In genomic region chr5:13115476-13115875, GRCh38 we compare ENCODE assay signal across 21 cellular contexts.
DNase-seq lines count a peak whose midpoint lies in the region; ATAC-seq and TF ChIP-seq lines count a peak whose summit lies in the region.
"Had no signal": no experiment of that assay in that cellular context is flagged by ENCODE, and none has a peak within 500 bp of the region (broad histone marks: within the 10 kb centered on the region; RNA-seq: fewer than 3 reads in every experiment).

No MANE protein-coding gene starts in this region.

- H3K36me3 ChIP-seq in breast epithelium = no peaks in the 10 kb centered on the region
- no peaks in the 10 kb centered on the region for H3K36me3 ChIP-seq in mammary epithelial cell (ENCODE audit: insufficient read depth, low read length)
- H3K36me3 ChIP-seq in testis (ENCODE audit: low read depth, missing control alignments) = no peaks in the 10 kb centered on the region
- H3K36me3 ChIP-seq: BLaER1 had no signal

- POLR2A ChIA-PET in MCF 10A (lab: Yijun Ruan, JAX) = interaction anchor here (0.6 kb wide), 1 partner anchor 336 kb away, joined by 3 read pairs; no protein-coding TSS in a partner anchor

- 32% methylated on average over 1 of the region's 1 CpG for WGBS in mammary epithelial cell (ENCODE audit: low coverage, missing lambda C conversion rate)
- 81 to 86% methylated on average over 1 of the region's 1 CpG for WGBS in testis, 2 donors

- no peaks in the 10 kb centered on the region for H3K36me3 Mint-ChIP-seq in MCF 10A (ENCODE audit: insufficient read depth, unreplicated experiment)
- H3K36me3 Mint-ChIP-seq: CD14-positive monocyte; CD8-positive, alpha-beta T cell; IgD-negative memory B cell had no signal

- H3K9ac ChIP-seq in mammary epithelial cell (ENCODE audit: insufficient read depth, low read length) = no peak overlapping the region
- H3K9ac ChIP-seq: BLaER1 had no signal

- no peak for TF ChIP-seq POLR2A in breast epithelium (IDR thresholded peaks at IDR 0.05)
- TF ChIP-seq POLR2A in testis (IDR thresholded peaks at IDR 0.05) = no peak

- H3K4me3 Mint-ChIP-seq in MCF 10A (ENCODE audit: unreplicated experiment) = no peak overlapping the region
- H3K4me3 Mint-ChIP-seq: CD14-positive monocyte; CD8-positive, alpha-beta T cell; GM23338; HFFc6; IgD-negative memory B cell had no signal

- no peaks in the 10 kb centered on the region for H3K27me3 Mint-ChIP-seq in MCF 10A (ENCODE audit: insufficient read depth, unreplicated experiment)
- H3K27me3 Mint-ChIP-seq: IgD-negative memory B cell had no signal

- intact Hi-C loops in MCF 10A (cut with micrococcal nuclease) = no loop called here
- intact Hi-C loops in breast epithelium (cut with DNase I; ENCODE audit: low total_unique reads) = no loop called here
- intact Hi-C loops in mammary epithelial cell (cut with micrococcal nuclease) = no loop called here
- intact Hi-C loops in sciatic nerve (cut with DNase I) = no loop called here
- intact Hi-C loops in testis (cut with DNase I; ENCODE audit: low total_unique reads) = no loop called here

- DNase-seq in MCF 10A (ENCODE audit: unreplicated experiment) (peak; percentile 19), breast epithelium (ENCODE audit: low spot score in 2 of 2) (no peak), MV-4-11 (lab: John Stamatoyannopoulos, UW) (peak; percentile 17), mammary epithelial cell (peak; percentile 8), NCI-H2196 treated with DMSO at 0.1 percent for 48 hours (lab: John Stamatoyannopoulos, UW; ENCODE audit: unreplicated experiment) (no peak), sciatic nerve (ENCODE audit: low spot score) (no peak), testis (no peak)
- DNase-seq: 8988T; Calu3; CD8-positive, alpha-beta T cell; DMS53; DND-41; EL; HFFc6 had no signal

- BruUV-seq in MCF 10A (replicated peaks; lab: Mats Ljungman, UMichigan) (no TSS peak), mammary epithelial cell (replicated peaks; lab: Mats Ljungman, UMichigan) (no TSS peak)

- no peak overlapping the region for H3K4me2 ChIP-seq in mammary epithelial cell (ENCODE audit: insufficient read depth, low read depth, low read length)
- H3K4me2 ChIP-seq: BLaER1, GM23338 had no signal

- no peaks in the 10 kb centered on the region for H3K27me3 ChIP-seq in breast epithelium
- H3K27me3 ChIP-seq in mammary epithelial cell (ENCODE audit: insufficient read depth, low read length) = no peaks in the 10 kb centered on the region
- no peaks in the 10 kb centered on the region for H3K27me3 ChIP-seq in testis
- H3K27me3 ChIP-seq: BLaER1 had no signal

- H3K9me3 ChIP-seq in breast epithelium (no peaks in the 10 kb centered on the region), mammary epithelial cell (replicated peaks; ENCODE audit: insufficient read depth, low read length) (no peaks in the 10 kb centered on the region), testis (no peaks in the 10 kb centered on the region)
- H3K9me3 ChIP-seq: BLaER1 had no signal

- H3K27ac ChIP-seq in breast epithelium (no peak overlapping the region), mammary epithelial cell (ENCODE audit: insufficient read depth, low read depth, low read length) (no peak overlapping the region), testis (no peak overlapping the region)
- H3K27ac ChIP-seq: BLaER1, HL-60 had no signal

- no peak overlapping the region for H3K4me3 ChIP-seq in breast epithelium
- H3K4me3 ChIP-seq in mammary epithelial cell (replicated peaks in 1 of 3; ENCODE audit: insufficient read depth in 1 of 3, low read depth in 2 of 3, low read length in 3 of 3) = no peak overlapping the region
- H3K4me3 ChIP-seq in testis = no peak overlapping the region
- H3K4me3 ChIP-seq: BLaER1, GM23338 had no signal

- H3K27ac Mint-ChIP-seq in MCF 10A (ENCODE audit: low read depth, unreplicated experiment) = no peak overlapping the region
- H3K27ac Mint-ChIP-seq: CD14-positive monocyte; CD8-positive, alpha-beta T cell; GM23338; HFFc6; IgD-negative memory B cell had no signal

- H2AFZ ChIP-seq in mammary epithelial cell (ENCODE audit: low read depth, low read length) = no peak overlapping the region
- H2AFZ ChIP-seq: GM23338 had no signal

- no peaks in the 10 kb centered on the region for H3K79me2 ChIP-seq in mammary epithelial cell (ENCODE audit: insufficient read depth, low read length)

- H3K4me1 ChIP-seq in breast epithelium (no peaks in the 10 kb centered on the region), mammary epithelial cell (ENCODE audit: insufficient read depth, low read length) (no peaks in the 10 kb centered on the region), testis (peaks cover 3% of the 10 kb centered on the region)
- H3K4me1 ChIP-seq: BLaER1 had no signal

- H3K9me3 Mint-ChIP-seq in MCF 10A (ENCODE audit: unreplicated experiment) = no peaks in the 10 kb centered on the region
- H3K9me3 Mint-ChIP-seq: GM23338 had no signal

- peaks cover 16% of the 10 kb centered on the region for H3K4me1 Mint-ChIP-seq in MCF 10A (ENCODE audit: insufficient read depth, unreplicated experiment)
- H3K4me1 Mint-ChIP-seq: GM23338, IgD-negative memory B cell had no signal

- TF ChIP-seq CTCF in MCF 10A (IDR thresholded peaks at IDR 0.05; ENCODE audit: unreplicated experiment) (no peak), breast epithelium (IDR thresholded peaks at IDR 0.05) (no peak), mammary epithelial cell (conservative IDR thresholded peaks at IDR 0.05 in 1 of 2, IDR thresholded peaks at IDR 0.05 in 1 of 2; ENCODE audit: extremely low read depth in 1 of 2, insufficient read depth in 1 of 2, low read depth in 1 of 2, low read length in 2 of 2) (no peak), testis (IDR thresholded peaks at IDR 0.05) (no peak)

- dilution Hi-C loops in mammary epithelial cell (cut with HindIII; ENCODE audit: low sequenced_read_pairs) = no loop called here

- in situ Hi-C loops in mammary epithelial cell (cut with MboI; ENCODE audit: low sequenced_read_pairs in 2 of 2) = no loop called here

- CTCF ChIA-PET in MCF 10A (lab: Yijun Ruan, JAX) (interaction anchor here (0.6 kb wide), 1 partner anchor 364 kb away, joined by 3 read pairs; no protein-coding TSS in a partner anchor), mammary epithelial cell (lab: Charles Lee; ENCODE audit: low non-redundant PET) (no interaction called here)

- ATAC-seq in sciatic nerve = no peak
- ATAC-seq: CD8-positive, alpha-beta T cell; GM23338; HCT116; HepG2 had no signal

- H4K20me1 ChIP-seq in mammary epithelial cell (ENCODE audit: insufficient read depth, low read length) = no peaks in the 10 kb centered on the region
- H4K20me1 ChIP-seq: BLaER1 had no signal

Comparison
In these comparisons a context has a peak if more than half of its experiments do, and no peak if none do; other contexts are left out.
1. DNase-seq: peak in MCF 10A (single experiment), MV-4-11 (single experiment) and mammary epithelial cell (single experiment); none in breast epithelium (0 of 2), NCI-H2196 treated with DMSO at 0.1 percent for 48 hours (single experiment), sciatic nerve (single experiment) and testis (single experiment).